Comparison of ENCODE assay signal across 7 cellular contexts in the genomic region with DNA sequence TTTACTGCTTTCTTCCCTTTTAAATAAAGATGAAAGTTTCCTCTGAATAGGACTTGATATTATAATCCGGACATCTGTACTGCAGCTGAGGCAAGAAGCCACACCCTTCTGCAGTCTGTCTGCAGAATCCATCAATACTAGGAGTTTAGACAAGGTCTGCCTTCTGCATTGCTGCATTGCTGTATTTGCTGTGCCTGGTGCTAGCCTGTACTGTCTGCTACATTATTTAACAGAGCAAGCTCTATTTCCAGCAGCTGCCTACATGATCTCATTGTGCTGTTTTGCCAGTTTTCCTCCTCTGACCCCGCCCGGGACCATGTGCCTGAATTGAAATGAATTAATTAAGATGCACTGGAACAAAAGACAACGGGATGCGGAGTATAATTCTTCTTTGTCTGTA. TPM values are rescaled to one million over a fixed set of nuclear protein-coding genes. Genes with fewer than 3 reads are reported as not detected.
A peak's percentile ranks its signal among the peaks of the same experiment; 100 is the strongest.
DNase-seq lines count a peak whose midpoint lies in the region; ATAC-seq and TF ChIP-seq lines count a peak whose summit lies in the region.

No MANE protein-coding gene starts in this region.

- peak overlapping the region; percentile 99 for H3K27ac ChIP-seq in suprapubic skin

- peaks cover 21% of the 10 kb centered on the region for H3K36me3 ChIP-seq in HAP-1 (replicated peaks)
- peaks cover 28% of the 10 kb centered on the region for H3K36me3 ChIP-seq in suprapubic skin

- TF ChIP-seq CTCF in choroid plexus epithelial cell (conservative IDR thresholded peaks at IDR 0.05; ENCODE audit: low read depth, low read length) (no peak), lower leg skin (IDR thresholded peaks at IDR 0.05) (no peak), suprapubic skin (IDR thresholded peaks at IDR 0.05) (no peak)

- no peaks in the 10 kb centered on the region for H3K27me3 ChIP-seq in HAP-1 (ENCODE audit: low read depth)
- no peaks in the 10 kb centered on the region for H3K27me3 ChIP-seq in suprapubic skin

- ATAC-seq in HG02885 (IDR thresholded peaks at IDR 0.05; ENCODE audit: poor library complexity, unreplicated experiment) (no peak), HG03442 (IDR thresholded peaks at IDR 0.05; ENCODE audit: unreplicated experiment) (no peak)

- DNase-seq in HAP-1 (ENCODE audit: low spot score in 2 of 2) (peak; percentile 47 to 52), NCI-H526 (lab: John Stamatoyannopoulos, UW) (peak; percentile 47 to 61), choroid plexus epithelial cell (ENCODE audit: low read depth) (peak; percentile 75), lower leg skin (ENCODE audit: low spot score in 2 of 2) (peak; percentile 71 to 87), suprapubic skin (ENCODE audit: low spot score in 2 of 2) (peak; percentile 63 to 78)

- in situ Hi-C loops in HAP-1 (cut with MboI; ENCODE audit: low sequenced_read_pairs) = no loop called here

- no peaks in the 10 kb centered on the region for H3K9me3 ChIP-seq in HAP-1
- H3K9me3 ChIP-seq in suprapubic skin = no peaks in the 10 kb centered on the region

- intact Hi-C loops in lower leg skin (cut with DNase I; ENCODE audit: low total_unique reads) = no loop called here

- WGBS in lower leg skin, 2 donors = 6 to 9% methylated on average over 5 of the region's 5 CpGs
- 7% methylated on average over 5 of the region's 5 CpGs for WGBS in suprapubic skin

- H3K4me1 ChIP-seq in HAP-1 = peaks cover 23% of the 10 kb centered on the region
- peaks cover 28% of the 10 kb centered on the region for H3K4me1 ChIP-seq in suprapubic skin

- no peak for TF ChIP-seq EP300 in suprapubic skin (IDR thresholded peaks at IDR 0.05)

- H3K4me3 ChIP-seq in HAP-1 (peak overlapping the region; percentile 88), choroid plexus epithelial cell (ENCODE audit: low read depth, low read length) (peak overlapping the region; percentile 92), lower leg skin (ENCODE audit: low read depth, poor library complexity, severe bottlenecking) (no peak overlapping the region), suprapubic skin (peak overlapping the region; percentile 95)

- TF ChIP-seq POLR2A in lower leg skin (IDR thresholded peaks at IDR 0.05) (no peak), suprapubic skin (IDR thresholded peaks at IDR 0.05) (no peak)

RNA-seq across cellular contexts. Expression of a gene that starts 1.7 kb away (rescaled TPM):
- 100 to 1,000 TPM in 2 of 4 donors, 10 to 100 TPM in 2; 68.0 to 137 (median 108) TPM for total RNA-seq in lower leg skin
- 100 to 1,000 TPM in 3 of 4 donors, 10 to 100 TPM in 1; 70.0 to 251 (median 181) TPM for total RNA-seq in suprapubic skin

RNA-seq across cellular contexts. Expression of a gene that starts 56.0 kb away (rescaled TPM):
- 100 to 1,000 TPM; 199 to 347 (median 240) TPM for total RNA-seq in lower leg skin
- 100 to 1,000 TPM; 240 to 523 (median 441) TPM for total RNA-seq in suprapubic skin
